1 cellular context compared by ENCODE assay signal in the genomic region with DNA sequence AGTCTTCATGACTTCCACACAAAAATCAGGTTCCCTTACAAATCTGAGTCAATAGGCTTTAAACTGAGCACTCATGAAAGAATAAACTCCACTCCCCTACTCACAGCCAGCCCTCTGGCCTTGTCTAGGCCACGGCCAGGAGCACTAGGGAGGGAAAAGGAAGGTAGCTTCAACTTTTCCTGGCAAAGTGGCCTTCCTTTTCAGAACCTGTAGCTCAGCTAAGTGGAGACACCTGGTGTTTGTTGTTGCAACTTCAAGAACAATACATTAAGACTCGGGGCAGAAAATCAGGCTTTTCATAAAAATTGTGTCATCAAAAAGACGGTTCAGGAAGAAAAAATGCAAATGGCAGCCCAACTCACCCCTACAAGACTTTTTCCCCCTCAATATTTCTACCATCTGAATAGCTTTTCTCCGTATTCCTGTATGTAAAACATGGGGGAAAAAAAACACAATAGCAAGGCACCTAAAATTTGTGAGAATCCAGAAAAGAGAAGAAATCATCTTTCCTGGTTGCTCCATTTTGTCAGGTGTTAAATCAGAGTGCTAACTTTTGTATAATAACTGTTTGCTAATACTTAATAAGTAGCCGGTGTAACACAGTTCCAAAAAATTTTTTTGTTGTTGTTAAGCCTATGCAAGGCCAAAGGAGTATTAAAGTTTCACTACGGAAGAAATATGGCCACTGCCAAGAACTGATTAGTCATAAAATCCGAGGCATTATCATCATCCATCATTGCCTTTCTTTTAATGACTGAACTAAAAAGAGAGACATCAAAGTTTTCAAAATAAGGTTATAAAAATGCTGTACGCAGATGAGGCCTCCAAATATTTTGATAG.
A peak's percentile ranks its signal among the peaks of the same experiment; 100 is the strongest.
TF ChIP-seq lines count a peak whose summit lies in the region.

No MANE protein-coding gene starts in this region.

TF ChIP-seq in GM23338, 12 proteins besides CTCF, POLR2A, EP300 and RAD21 (continued from another document):
- TF ChIP-seq, protein P1, sequence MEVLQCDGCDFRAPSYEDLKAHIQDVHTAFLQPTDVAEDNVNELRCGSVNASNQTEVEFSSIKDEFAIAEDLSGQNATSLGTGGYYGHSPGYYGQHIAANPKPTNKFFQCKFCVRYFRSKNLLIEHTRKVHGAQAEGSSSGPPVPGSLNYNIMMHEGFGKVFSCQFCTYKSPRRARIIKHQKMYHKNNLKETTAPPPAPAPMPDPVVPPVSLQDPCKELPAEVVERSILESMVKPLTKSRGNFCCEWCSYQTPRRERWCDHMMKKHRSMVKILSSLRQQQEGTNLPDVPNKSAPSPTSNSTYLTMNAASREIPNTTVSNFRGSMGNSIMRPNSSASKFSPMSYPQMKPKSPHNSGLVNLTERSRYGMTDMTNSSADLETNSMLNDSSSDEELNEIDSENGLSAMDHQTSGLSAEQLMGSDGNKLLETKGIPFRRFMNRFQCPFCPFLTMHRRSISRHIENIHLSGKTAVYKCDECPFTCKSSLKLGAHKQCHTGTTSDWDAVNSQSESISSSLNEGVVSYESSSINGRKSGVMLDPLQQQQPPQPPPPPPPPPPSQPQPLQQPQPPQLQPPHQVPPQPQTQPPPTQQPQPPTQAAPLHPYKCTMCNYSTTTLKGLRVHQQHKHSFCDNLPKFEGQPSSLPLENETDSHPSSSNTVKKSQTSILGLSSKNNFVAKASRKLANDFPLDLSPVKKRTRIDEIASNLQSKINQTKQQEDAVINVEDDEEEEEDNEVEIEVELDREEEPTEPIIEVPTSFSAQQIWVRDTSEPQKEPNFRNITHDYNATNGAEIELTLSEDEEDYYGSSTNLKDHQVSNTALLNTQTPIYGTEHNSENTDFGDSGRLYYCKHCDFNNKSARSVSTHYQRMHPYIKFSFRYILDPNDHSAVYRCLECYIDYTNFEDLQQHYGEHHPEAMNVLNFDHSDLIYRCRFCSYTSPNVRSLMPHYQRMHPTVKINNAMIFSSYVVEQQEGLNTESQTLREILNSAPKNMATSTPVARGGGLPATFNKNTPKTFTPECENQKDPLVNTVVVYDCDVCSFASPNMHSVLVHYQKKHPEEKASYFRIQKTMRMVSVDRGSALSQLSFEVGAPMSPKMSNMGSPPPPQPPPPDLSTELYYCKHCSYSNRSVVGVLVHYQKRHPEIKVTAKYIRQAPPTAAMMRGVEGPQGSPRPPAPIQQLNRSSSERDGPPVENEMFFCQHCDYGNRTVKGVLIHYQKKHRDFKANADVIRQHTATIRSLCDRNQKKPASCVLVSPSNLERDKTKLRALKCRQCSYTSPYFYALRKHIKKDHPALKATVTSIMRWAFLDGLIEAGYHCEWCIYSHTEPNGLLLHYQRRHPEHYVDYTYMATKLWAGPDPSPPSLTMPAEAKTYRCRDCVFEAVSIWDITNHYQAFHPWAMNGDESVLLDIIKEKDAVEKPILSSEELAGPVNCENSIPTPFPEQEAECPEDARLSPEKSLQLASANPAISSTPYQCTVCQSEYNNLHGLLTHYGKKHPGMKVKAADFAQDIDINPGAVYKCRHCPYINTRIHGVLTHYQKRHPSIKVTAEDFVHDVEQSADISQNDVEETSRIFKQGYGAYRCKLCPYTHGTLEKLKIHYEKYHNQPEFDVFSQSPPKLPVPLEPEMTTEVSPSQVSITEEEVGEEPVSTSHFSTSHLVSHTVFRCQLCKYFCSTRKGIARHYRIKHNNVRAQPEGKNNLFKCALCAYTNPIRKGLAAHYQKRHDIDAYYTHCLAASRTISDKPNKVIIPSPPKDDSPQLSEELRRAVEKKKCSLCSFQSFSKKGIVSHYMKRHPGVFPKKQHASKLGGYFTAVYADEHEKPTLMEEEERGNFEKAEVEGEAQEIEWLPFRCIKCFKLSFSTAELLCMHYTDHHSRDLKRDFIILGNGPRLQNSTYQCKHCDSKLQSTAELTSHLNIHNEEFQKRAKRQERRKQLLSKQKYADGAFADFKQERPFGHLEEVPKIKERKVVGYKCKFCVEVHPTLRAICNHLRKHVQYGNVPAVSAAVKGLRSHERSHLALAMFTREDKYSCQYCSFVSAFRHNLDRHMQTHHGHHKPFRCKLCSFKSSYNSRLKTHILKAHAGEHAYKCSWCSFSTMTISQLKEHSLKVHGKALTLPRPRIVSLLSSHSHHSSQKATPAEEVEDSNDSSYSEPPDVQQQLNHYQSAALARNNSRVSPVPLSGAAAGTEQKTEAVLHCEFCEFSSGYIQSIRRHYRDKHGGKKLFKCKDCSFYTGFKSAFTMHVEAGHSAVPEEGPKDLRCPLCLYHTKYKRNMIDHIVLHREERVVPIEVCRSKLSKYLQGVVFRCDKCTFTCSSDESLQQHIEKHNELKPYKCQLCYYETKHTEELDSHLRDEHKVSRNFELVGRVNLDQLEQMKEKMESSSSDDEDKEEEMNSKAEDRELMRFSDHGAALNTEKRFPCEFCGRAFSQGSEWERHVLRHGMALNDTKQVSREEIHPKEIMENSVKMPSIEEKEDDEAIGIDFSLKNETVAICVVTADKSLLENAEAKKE (CRISPR knock-in tag; IDR thresholded peaks at IDR 0.05): 0 out of 2 replicates have a peak, but pooled peaks have one; percentile 6
